In genomic region chr11:8973121-8973520, GRCh38 we compare ENCODE assay signal across 37 cellular contexts. TPM values are rescaled to one million over a fixed set of nuclear protein-coding genes. Genes with fewer than 3 reads are reported as not detected.
"Had no signal": no experiment of that assay in that cellular context is flagged by ENCODE, and none has a peak within 500 bp of the region (broad histone marks: within the 10 kb centered on the region; RNA-seq: fewer than 3 reads in every experiment).

No MANE protein-coding gene starts in this region.

- FAIRE-seq: astrocyte, bronchial epithelial cell had no signal

- ATAC-seq: activated CD4-positive, CD25-positive, alpha-beta regulatory T cell treated with anti-CD3 and anti-CD28 coated beads, Interleukin-2, amount 50 U/mL, for 24 hours; activated CD8-positive, alpha-beta T cell treated with anti-CD3 and anti-CD28 coated beads for 36 hours; activated T-cell treated with anti-CD3 and anti-CD28 coated beads, Interleukin-2, amount 50 U/mL, for 4 hours; activated T-helper 17 cell treated with anti-CD3 and anti-CD28 coated beads, Interleukin-2, amount 50 U/mL, for 72 hours; effector memory CD8-positive, alpha-beta T cell; gastroesophageal sphincter; heart right ventricle had no signal

- H2AFZ ChIP-seq: hepatocyte had no signal

- H3K27ac ChIP-seq: brain microvascular endothelial cell, coronary artery, epithelial cell of prostate, esophagus squamous epithelium, gastroesophageal sphincter, heart right ventricle, hepatocyte, WERI-Rb-1 had no signal

- H3K4me1 ChIP-seq: esophagus squamous epithelium, gastroesophageal sphincter, heart right ventricle had no signal

- DNase-seq: activated B cell treated with CpG ODN at 0.5 μM for 24 hours; activated CD4-positive, alpha-beta T cell treated with anti-CD3 and anti-CD28 coated beads for 48 hours; activated CD4-positive, alpha-beta T cell treated with anti-CD3 and anti-CD28 coated beads, Interleukin-2, amount 50 U/mL, for 1 hour; activated CD4-positive, alpha-beta T cell treated with anti-CD3 and anti-CD28 coated beads, Interleukin-2, amount 50 U/mL, for 48 hours; activated CD8-positive, alpha-beta memory T cell treated with anti-CD3 and anti-CD28 coated beads for 24 hours; activated CD8-positive, alpha-beta T cell treated with anti-CD3 and anti-CD28 coated beads for 36 hours; activated effector memory CD4-positive, alpha-beta T cell treated with Interleukin-2 at 50 U/mL for 16 hours; activated gamma-delta T cell treated with Interleukin-2 at 50 U/mL for 16 hours; activated naive CD4-positive, alpha-beta T cell treated with anti-CD3 and anti-CD28 coated beads, Interleukin-2, amount 50 U/mL, for 16 hours; activated naive CD4-positive, alpha-beta T cell treated with Interleukin-2 at 50 U/mL for 16 hours; activated T-cell treated with anti-CD3 and anti-CD28 coated beads, Interleukin-2, amount 50 U/mL, for 4 hours; amniotic stem cell; anterior cingulate cortex; brain microvascular endothelial cell; dermis blood vessel endothelial cell; effector CD4-positive, alpha-beta T cell; effector memory CD8-positive, alpha-beta T cell; esophagus squamous epithelium; foreskin melanocyte; heart right ventricle; T1000; WERI-Rb-1 had no signal

- H3K36me3 ChIP-seq: brain microvascular endothelial cell, gastroesophageal sphincter, WERI-Rb-1 had no signal

- H3K4me2 ChIP-seq: hepatocyte had no signal

- H3K27me3 ChIP-seq: brain microvascular endothelial cell, esophagus squamous epithelium, gastroesophageal sphincter, heart right ventricle, hepatocyte had no signal

- H3K79me2 ChIP-seq: hepatocyte had no signal

- H3K4me3 ChIP-seq: coronary artery, esophagus squamous epithelium, gastroesophageal sphincter, heart right ventricle, hepatocyte had no signal

- H3K9me3 ChIP-seq: esophagus squamous epithelium, gastroesophageal sphincter, heart right ventricle had no signal

RNA-seq across cellular contexts. Expression of gene ASCL3, which starts 30.3 kb away (rescaled TPM):
- total RNA-seq: activated B cell treated with CpG ODN at 0.5 μM for 24 hours; activated CD8-positive, alpha-beta T cell treated with anti-CD3 and anti-CD28 coated beads for 36 hours; activated T-cell treated with anti-CD3 and anti-CD28 coated beads, Interleukin-2, amount 50 U/mL, for 4 hours; activated T-helper 17 cell treated with anti-CD3 and anti-CD28 coated beads, Interleukin-2, amount 50 U/mL, for 72 hours; astrocyte; bronchial epithelial cell; cardiac septum; cerebellum; dermis blood vessel endothelial cell; esophagus squamous epithelium; fibroblast of lung; fibroblast of villous mesenchyme; gastroesophageal sphincter; glomerular endothelial cell; heart right ventricle; hepatocyte had no signal
- polyA plus RNA-seq: esophagus, fibroblast of lung, heart right ventricle, hepatocyte had no signal

RNA-seq across cellular contexts. Expression of gene NRIP3, which starts 30.7 kb away (rescaled TPM):
- total RNA-seq: activated B cell treated with CpG ODN at 0.5 μM for 24 hours had no signal

RNA-seq across cellular contexts. Expression of gene C11orf16, which starts 40.4 kb away (rescaled TPM):
- total RNA-seq: activated B cell treated with CpG ODN at 0.5 μM for 24 hours; activated CD8-positive, alpha-beta T cell treated with anti-CD3 and anti-CD28 coated beads for 36 hours; activated T-cell treated with anti-CD3 and anti-CD28 coated beads, Interleukin-2, amount 50 U/mL, for 4 hours; activated T-helper 17 cell treated with anti-CD3 and anti-CD28 coated beads, Interleukin-2, amount 50 U/mL, for 72 hours; astrocyte; bronchial epithelial cell; cardiac septum; cerebellum; dermis blood vessel endothelial cell; esophagus squamous epithelium; fibroblast of lung; fibroblast of villous mesenchyme; gastroesophageal sphincter; glomerular endothelial cell; hepatocyte had no signal
- polyA plus RNA-seq: adipose tissue, esophagus, fibroblast of lung, heart right ventricle, hepatocyte had no signal
